In genomic region chr17:72249441-72249840, GRCh38 we compare ENCODE assay signal across 15 cellular contexts.
DNase-seq lines count a peak whose midpoint lies in the region; ATAC-seq and TF ChIP-seq lines count a peak whose summit lies in the region.
"Had no signal": no experiment of that assay in that cellular context is flagged by ENCODE, and none has a peak within 500 bp of the region (broad histone marks: within the 10 kb centered on the region; RNA-seq: fewer than 3 reads in every experiment).

No MANE protein-coding gene starts in this region.

- no peaks in the 10 kb centered on the region for H3K9me3 ChIP-seq in mucosa of descending colon

- peak; percentile 65 for DNase-seq in LoVo (ENCODE audit: low spot score)
- peak; percentile 87 for DNase-seq in epithelial cell of esophagus (ENCODE audit: low read depth)
- DNase-seq in mucosa of descending colon, result peak; percentile 80 to 85 (median 82)
- no peak for DNase-seq in GM23338 (ENCODE audit: low spot score)
- no peak for DNase-seq in hepatic stellate cell (ENCODE audit: low spot score)
- DNase-seq in left ventricle myocardium superior, result no peak
- DNase-seq: CD8-positive, alpha-beta T cell; H9; NCI-H1092; NCI-H1694; NCI-H345; NCI-H526 treated with DMSO at 0.1 percent for 48 hours; RPMI8226; SJCRH30 had no signal

- H3K79me2 ChIP-seq in GM23338 (replicated peaks; ENCODE audit: insufficient read depth), result no peaks in the 10 kb centered on the region

- H3K27me3 Mint-ChIP-seq in GM23338 (ENCODE audit: insufficient read depth, low read depth, poor library complexity), result peaks cover 4% of the 10 kb centered on the region

- peaks cover 18% of the 10 kb centered on the region; the same call in 1 of the 2 replicates for H3K9me2 ChIP-seq in GM23338 (ENCODE audit: insufficient read depth)

- TF ChIP-seq CTCF in epithelial cell of esophagus (IDR thresholded peaks at IDR 0.05; ENCODE audit: insufficient read depth, low read depth, low read length, missing control alignments) (no peak), mucosa of descending colon (IDR thresholded peaks at IDR 0.05) (no peak), GM23338 (conservative IDR thresholded peaks at IDR 0.05; ENCODE audit: low read depth in 2 of 2) (no peak)

- no peak overlapping the region for H2AFZ ChIP-seq in GM23338

- H3K36me3 ChIP-seq in mucosa of descending colon (ENCODE audit: low read depth), result no peaks in the 10 kb centered on the region
- no peaks in the 10 kb centered on the region for H3K36me3 ChIP-seq in GM23338 (ENCODE audit: insufficient read depth)
- H3K36me3 ChIP-seq: SJCRH30 had no signal

- no peaks in the 10 kb centered on the region for H3F3A ChIP-seq in GM23338 (replicated peaks; ENCODE audit: low read depth)

- H3K27ac Mint-ChIP-seq in GM23338, result no peak overlapping the region
- H3K27ac Mint-ChIP-seq: CD8-positive, alpha-beta T cell; H9 had no signal

- H3K36me3 Mint-ChIP-seq in GM23338 (ENCODE audit: low read depth), result no peaks in the 10 kb centered on the region
- H3K36me3 Mint-ChIP-seq: CD8-positive, alpha-beta T cell had no signal

- peak; percentile 96 for ATAC-seq in mucosa of descending colon
- no peak for ATAC-seq in GM19351 (IDR thresholded peaks at IDR 0.05; ENCODE audit: unreplicated experiment)
- no peak for ATAC-seq in GM23338
- ATAC-seq in left ventricle myocardium superior, result no peak
- ATAC-seq: CD8-positive, alpha-beta T cell had no signal

- H3K4me1 Mint-ChIP-seq in GM23338, result peaks cover 6% of the 10 kb centered on the region

- H3K4me3 ChIP-seq in epithelial cell of esophagus (ENCODE audit: low read length), result no peak overlapping the region
- no peak overlapping the region for H3K4me3 ChIP-seq in mucosa of descending colon
- H3K4me3 ChIP-seq in GM23338, result no peak overlapping the region
- H3K4me3 ChIP-seq: SJCRH30 had no signal

- no peak overlapping the region for H3K27ac ChIP-seq in GM23338 (ENCODE audit: low read depth)
- H3K27ac ChIP-seq: SJCRH30 had no signal

- H3K4me1 ChIP-seq in mucosa of descending colon (ENCODE audit: low read depth) (no peaks in the 10 kb centered on the region), GM23338 (ENCODE audit: insufficient read depth) (no peaks in the 10 kb centered on the region)
- H3K4me1 ChIP-seq: SJCRH30 had no signal

- H3K9me3 Mint-ChIP-seq in GM23338, result peaks cover under 1% of the 10 kb centered on the region; the same call in 2 of the 3 replicates
- H3K9me3 Mint-ChIP-seq: H9 had no signal

- no peak overlapping the region for H3K4me3 Mint-ChIP-seq in GM23338
- H3K4me3 Mint-ChIP-seq: CD8-positive, alpha-beta T cell; H9 had no signal

- no peaks in the 10 kb centered on the region for H4K20me1 ChIP-seq in GM23338 (replicated peaks; ENCODE audit: insufficient read depth)

- H3K27me3 ChIP-seq in GM23338 (ENCODE audit: insufficient read depth), result no peaks in the 10 kb centered on the region
- H3K27me3 ChIP-seq: SJCRH30 had no signal

- no peak overlapping the region for H3K4me2 ChIP-seq in GM23338

- intact Hi-C loops in mucosa of descending colon (cut with DNase I, micrococcal nuclease) (no loop called here), left ventricle myocardium superior (cut with micrococcal nuclease) (no loop called here)

TF ChIP-seq in GM23338, 12 proteins besides CTCF, POLR2A, EP300 and RAD21 (continues in another document):
- no peak for TF ChIP-seq EZH2 (IDR thresholded peaks at IDR 0.05; ENCODE audit: low read depth, unreplicated experiment)
- TF ChIP-seq ZNF462 (CRISPR knock-in tag; IDR thresholded peaks at IDR 0.05), result no peak
- TF ChIP-seq EZH2phosphoT487 (IDR thresholded peaks at IDR 0.05; ENCODE audit: unreplicated experiment), result no peak
- no peak for TF ChIP-seq ZNF331 (CRISPR knock-in tag; IDR thresholded peaks at IDR 0.05; ENCODE audit: low read depth)
- TF ChIP-seq POLR2AphosphoS5 (IDR thresholded peaks at IDR 0.05; ENCODE audit: low read depth), result no peak
- no peak for TF ChIP-seq CREB1 (CRISPR knock-in tag; IDR thresholded peaks at IDR 0.05; ENCODE audit: low read depth)
- TF ChIP-seq STAT1 (IDR thresholded peaks at IDR 0.05; ENCODE audit: unreplicated experiment), result no peak
- no peak for TF ChIP-seq REST (IDR thresholded peaks at IDR 0.05; ENCODE audit: unreplicated experiment)
- TF ChIP-seq ZNF114 (CRISPR knock-in tag; IDR thresholded peaks at IDR 0.05), result no peak

Comparison
In these comparisons a context has a peak if more than half of its experiments do, and no peak if none do; other contexts are left out.
1. DNase-seq: peak in LoVo (single experiment), epithelial cell of esophagus (single experiment) and mucosa of descending colon (3 of 3); none in GM23338 (single experiment), hepatic stellate cell (single experiment) and left ventricle myocardium superior (single experiment).